In the genomic region with DNA sequence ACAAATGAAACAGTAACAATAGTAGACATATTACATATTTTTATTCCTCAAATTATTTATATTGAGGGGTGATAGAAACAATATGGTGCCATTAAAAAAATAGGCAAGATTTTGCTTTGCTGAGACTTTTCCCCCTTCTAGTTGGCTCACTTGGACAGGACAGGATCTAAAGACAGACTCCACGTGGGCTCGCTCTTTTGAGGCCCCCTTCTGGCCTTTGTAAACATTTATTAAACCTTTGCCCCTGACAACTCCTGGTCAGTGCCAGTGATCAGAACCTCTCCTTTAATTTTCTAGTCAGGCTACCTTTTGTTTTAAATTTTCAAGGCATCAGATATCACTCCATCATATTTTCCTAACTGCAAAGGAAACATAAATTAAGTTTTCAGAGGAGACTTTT, we compare ENCODE assay signal across 1 cellular context.
TF ChIP-seq lines count a peak whose summit lies in the region.

No MANE protein-coding gene starts in this region.

TF ChIP-seq in SK-N-SH treated with all-trans-retinoic acid at 6 μM for 48 hours, 23 proteins besides CTCF, POLR2A, EP300 and RAD21 (continued from another document):
- TF ChIP-seq, protein P1, sequence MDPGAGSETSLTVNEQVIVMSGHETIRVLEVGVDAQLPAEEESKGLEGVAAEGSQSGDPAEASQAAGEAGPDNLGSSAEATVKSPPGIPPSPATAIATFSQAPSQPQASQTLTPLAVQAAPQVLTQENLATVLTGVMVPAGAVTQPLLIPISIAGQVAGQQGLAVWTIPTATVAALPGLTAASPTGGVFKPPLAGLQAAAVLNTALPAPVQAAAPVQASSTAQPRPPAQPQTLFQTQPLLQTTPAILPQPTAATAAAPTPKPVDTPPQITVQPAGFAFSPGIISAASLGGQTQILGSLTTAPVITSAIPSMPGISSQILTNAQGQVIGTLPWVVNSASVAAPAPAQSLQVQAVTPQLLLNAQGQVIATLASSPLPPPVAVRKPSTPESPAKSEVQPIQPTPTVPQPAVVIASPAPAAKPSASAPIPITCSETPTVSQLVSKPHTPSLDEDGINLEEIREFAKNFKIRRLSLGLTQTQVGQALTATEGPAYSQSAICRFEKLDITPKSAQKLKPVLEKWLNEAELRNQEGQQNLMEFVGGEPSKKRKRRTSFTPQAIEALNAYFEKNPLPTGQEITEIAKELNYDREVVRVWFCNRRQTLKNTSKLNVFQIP (CRISPR knock-in tag; IDR thresholded peaks at IDR 0.05; ENCODE audit: borderline replicate concordance, low read depth), result no peak
- TF ChIP-seq ZNF8 (CRISPR knock-in tag; IDR thresholded peaks at IDR 0.05) (no peak), PPARA (CRISPR knock-in tag; IDR thresholded peaks at IDR 0.05; ENCODE audit: borderline replicate concordance) (no peak), ISL1 (CRISPR knock-in tag; IDR thresholded peaks at IDR 0.05) (no peak), ZFP30 (CRISPR knock-in tag; IDR thresholded peaks at IDR 0.05) (no peak), SNAI2 (CRISPR knock-in tag; IDR thresholded peaks at IDR 0.05) (no peak)
TF ChIP-seq in SK-N-SH treated with all-trans-retinoic acid at 6 μM for 48 hours: peak in this region for 0.
